In the genomic region with DNA sequence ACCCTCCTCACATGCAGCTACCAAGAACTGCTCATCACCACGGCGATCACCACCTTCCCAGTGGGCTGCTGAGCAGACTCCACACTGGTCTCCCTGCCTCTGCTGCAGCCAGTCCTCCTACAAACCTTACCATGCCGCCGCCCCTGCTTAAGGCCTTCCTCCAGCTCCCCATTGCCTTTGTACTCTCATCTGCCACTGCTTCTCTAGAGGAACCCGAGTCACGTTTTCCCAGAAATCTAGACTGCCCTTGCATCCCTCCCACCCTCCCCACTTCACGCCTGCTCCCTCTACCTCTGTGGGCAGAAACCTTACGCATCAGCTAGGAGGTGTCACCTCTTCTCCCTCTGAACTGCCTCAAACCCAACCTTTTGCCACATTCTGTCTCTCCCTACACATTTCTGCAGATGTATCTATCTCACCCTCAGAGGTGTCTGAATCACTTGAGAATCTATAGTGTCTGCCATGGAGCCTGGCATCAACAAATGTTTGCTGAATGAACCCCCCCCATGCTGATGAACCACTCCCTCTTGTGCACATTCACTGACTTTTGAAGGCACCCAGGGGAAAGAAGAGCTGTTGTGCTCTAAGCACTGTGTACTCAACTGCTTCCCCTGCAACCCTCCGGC, we compare ENCODE assay signal across 18 cellular contexts. TPM values are rescaled to one million over a fixed set of nuclear protein-coding genes. Genes with fewer than 3 reads are reported as not detected.
DNase-seq lines count a peak whose midpoint lies in the region; ATAC-seq and TF ChIP-seq lines count a peak whose summit lies in the region.
"Had no signal": no experiment of that assay in that cellular context is flagged by ENCODE, and none has a peak within 500 bp of the region (broad histone marks: within the 10 kb centered on the region; RNA-seq: fewer than 3 reads in every experiment).

No MANE protein-coding gene starts in this region.

- H3K9ac ChIP-seq in Loucy (ENCODE audit: low read depth, low read length, poor library complexity, severe bottlenecking): peak overlapping the region; percentile 61
- H3K9ac ChIP-seq: KMS-11 had no signal

- peak overlapping the region; percentile 57 for H3K4me2 ChIP-seq in Loucy (ENCODE audit: low read depth, low read length, poor library complexity, severe bottlenecking)

- intact Hi-C loops in natural killer cell (cut with micrococcal nuclease): no loop called here
- intact Hi-C loops in activated T-helper 2 cell treated with anti-CD3 and anti-CD28 coated beads, Interferon-gamma antibody, Interleukin-2, Interleukin-4, amounts not matched to agents 10 μg/mL and 5 μg/mL and 100 μg/mL, durations not matched to agents 14 hours and 24 hours and 36 hours (cut with micrococcal nuclease): loop anchor here (10.0 kb wide), 1 partner anchor 313 kb away; a partner anchor contains a TSS

- TF ChIP-seq CTCF in natural killer cell (IDR thresholded peaks at IDR 0.05): no peak
- no peak for TF ChIP-seq CTCF in Loucy (conservative IDR thresholded peaks at IDR 0.05; ENCODE audit: low read length)
- TF ChIP-seq CTCF in type B pancreatic cell (conservative IDR thresholded peaks at IDR 0.05): no peak

- no peaks in the 10 kb centered on the region for H3K9me3 ChIP-seq in Loucy (ENCODE audit: insufficient read depth, low read depth, low read length)
- H3K9me3 ChIP-seq: suprapubic skin had no signal

- no peaks in the 10 kb centered on the region for H3K27me3 ChIP-seq in Loucy (ENCODE audit: insufficient read depth, low read length, poor library complexity, severe bottlenecking)
- H3K27me3 ChIP-seq: suprapubic skin had no signal

- H3K36me3 ChIP-seq in Loucy (ENCODE audit: insufficient read depth, low read length): peaks cover 32% of the 10 kb centered on the region; the same call in 1 of the 2 replicates
- H3K36me3 ChIP-seq: suprapubic skin had no signal

- no peaks in the 10 kb centered on the region for H3K36me3 Mint-ChIP-seq in natural killer cell treated with Interleukin-12 subunit alpha and Interleukin-12 subunit beta and Interleukin-15 and Interleukin-18, amount 100 ng/mL, for 72 hours
- H3K36me3 Mint-ChIP-seq in natural killer cell: no peaks in the 10 kb centered on the region
- H3K36me3 Mint-ChIP-seq in activated T-helper 2 cell treated with anti-CD3 and anti-CD28 coated beads, Interferon-gamma antibody, Interleukin-2, Interleukin-4, amounts not matched to agents 10 μg/mL and 5 μg/mL and 100 μg/mL, durations not matched to agents 14 hours and 24 hours and 36 hours (ENCODE audit: low read depth): peaks cover 59% of the 10 kb centered on the region
- H3K36me3 Mint-ChIP-seq in type B pancreatic cell: no peaks in the 10 kb centered on the region

- peak overlapping the region in 1 of 2 donors; percentile 21 for H3K27ac Mint-ChIP-seq in natural killer cell treated with Interleukin-12 subunit alpha and Interleukin-12 subunit beta and Interleukin-15 and Interleukin-18, amount 100 ng/mL, for 72 hours
- no peak overlapping the region for H3K27ac Mint-ChIP-seq in natural killer cell
- peak overlapping the region; percentile 71 for H3K27ac Mint-ChIP-seq in activated T-helper 2 cell treated with anti-CD3 and anti-CD28 coated beads, Interferon-gamma antibody, Interleukin-2, Interleukin-4, amounts not matched to agents 10 μg/mL and 5 μg/mL and 100 μg/mL, durations not matched to agents 14 hours and 24 hours and 36 hours
- peak overlapping the region; percentile 1 for H3K27ac Mint-ChIP-seq in type B pancreatic cell

- H3K79me2 ChIP-seq in Loucy (ENCODE audit: insufficient read depth, low read length): peaks cover 57% of the 10 kb centered on the region

- peaks cover 42% of the 10 kb centered on the region for H4K20me1 ChIP-seq in Loucy (ENCODE audit: insufficient read depth, low read length, poor library complexity, severe bottlenecking)

- H3F3A ChIP-seq in Loucy (ENCODE audit: low read depth): no peaks in the 10 kb centered on the region

- ATAC-seq in natural killer cell treated with Interleukin-12 subunit alpha and Interleukin-12 subunit beta and Interleukin-15 and Interleukin-18, amount 100 ng/mL, for 72 hours: no peak
- no peak for ATAC-seq in natural killer cell
- no peak for ATAC-seq in GM21423 (IDR thresholded peaks at IDR 0.05; ENCODE audit: unreplicated experiment)

- H3K27me3 Mint-ChIP-seq in natural killer cell treated with Interleukin-12 subunit alpha and Interleukin-12 subunit beta and Interleukin-15 and Interleukin-18, amount 100 ng/mL, for 72 hours: no peaks in the 10 kb centered on the region
- no peaks in the 10 kb centered on the region for H3K27me3 Mint-ChIP-seq in natural killer cell (ENCODE audit: low read depth in 2 of 2)
- no peaks in the 10 kb centered on the region for H3K27me3 Mint-ChIP-seq in activated T-helper 2 cell treated with anti-CD3 and anti-CD28 coated beads, Interferon-gamma antibody, Interleukin-2, Interleukin-4, amounts not matched to agents 10 μg/mL and 5 μg/mL and 100 μg/mL, durations not matched to agents 14 hours and 24 hours and 36 hours (ENCODE audit: low read depth)
- no peaks in the 10 kb centered on the region for H3K27me3 Mint-ChIP-seq in type B pancreatic cell

- peak overlapping the region; percentile 53 for H3K4me3 ChIP-seq in Loucy (ENCODE audit: low read length, poor library complexity, severe bottlenecking)
- H3K4me3 ChIP-seq: suprapubic skin had no signal

- H3K4me1 Mint-ChIP-seq in natural killer cell treated with Interleukin-12 subunit alpha and Interleukin-12 subunit beta and Interleukin-15 and Interleukin-18, amount 100 ng/mL, for 72 hours (ENCODE audit: low read depth in 2 of 2): peaks cover 34 to 37% of the 10 kb centered on the region in 2 donors
- peaks cover 5 to 19% of the 10 kb centered on the region in 2 donors for H3K4me1 Mint-ChIP-seq in natural killer cell
- peaks cover 65% of the 10 kb centered on the region for H3K4me1 Mint-ChIP-seq in activated T-helper 2 cell treated with anti-CD3 and anti-CD28 coated beads, Interferon-gamma antibody, Interleukin-2, Interleukin-4, amounts not matched to agents 10 μg/mL and 5 μg/mL and 100 μg/mL, durations not matched to agents 14 hours and 24 hours and 36 hours (ENCODE audit: low read depth)
- peaks cover 31% of the 10 kb centered on the region for H3K4me1 Mint-ChIP-seq in type B pancreatic cell (ENCODE audit: unreplicated experiment)

- DNase-seq in natural killer cell treated with Interleukin-12 subunit alpha and Interleukin-12 subunit beta and Interleukin-15 and Interleukin-18, amount 100 ng/mL, for 72 hours (ENCODE audit: low spot score): no peak
- DNase-seq in natural killer cell (no peak), type B pancreatic cell (ENCODE audit: extremely low spot score, unreplicated experiment) (no peak), NCI-H2107 (lab: John Stamatoyannopoulos, UW) (no peak)
- DNase-seq in activated T-helper 2 cell treated with anti-CD3 and anti-CD28 coated beads, Interferon-gamma antibody, Interleukin-2, Interleukin-4, amounts not matched to agents 10 μg/mL and 5 μg/mL and 100 μg/mL, durations not matched to agents 14 hours and 24 hours and 36 hours (ENCODE audit: low spot score): no peak
- no peak for DNase-seq in stimulated activated CD4-positive, alpha-beta T cell treated with anti-CD3 and anti-CD28 coated beads, Interleukin-2, amount 100 ng/mL, for 48 hours
- DNase-seq: DMS79 treated with DMSO at 0.1 percent for 48 hours; mammary epithelial cell; NCI-H1417 treated with DMSO at 0.1 percent for 48 hours; NCI-H446 treated with DMSO at 0.1 percent for 48 hours; nephron progenitor cell; stimulated activated CD4-positive, alpha-beta T cell treated with anti-CD3 and anti-CD28 coated beads, Interleukin-15, amount 100 ng/mL, for 24 hours had no signal

- H2AFZ ChIP-seq in Loucy (ENCODE audit: low read length): no peak overlapping the region

- H3K9me3 Mint-ChIP-seq in natural killer cell treated with Interleukin-12 subunit alpha and Interleukin-12 subunit beta and Interleukin-15 and Interleukin-18, amount 100 ng/mL, for 72 hours: no peaks in the 10 kb centered on the region
- H3K9me3 Mint-ChIP-seq in natural killer cell: no peaks in the 10 kb centered on the region
- no peaks in the 10 kb centered on the region for H3K9me3 Mint-ChIP-seq in activated T-helper 2 cell treated with anti-CD3 and anti-CD28 coated beads, Interferon-gamma antibody, Interleukin-2, Interleukin-4, amounts not matched to agents 10 μg/mL and 5 μg/mL and 100 μg/mL, durations not matched to agents 14 hours and 24 hours and 36 hours
- H3K9me3 Mint-ChIP-seq in type B pancreatic cell: no peaks in the 10 kb centered on the region
- H3K9me3 Mint-ChIP-seq: nephron progenitor cell had no signal

- H3K9me2 ChIP-seq in Loucy (replicated peaks; ENCODE audit: low read depth, low read length): no peaks in the 10 kb centered on the region

- peak overlapping the region; percentile 58 for H3K4me3 Mint-ChIP-seq in natural killer cell treated with Interleukin-12 subunit alpha and Interleukin-12 subunit beta and Interleukin-15 and Interleukin-18, amount 100 ng/mL, for 72 hours
- H3K4me3 Mint-ChIP-seq in natural killer cell (no peak overlapping the region), type B pancreatic cell (peak overlapping the region; percentile 2)
- H3K4me3 Mint-ChIP-seq in activated T-helper 2 cell treated with anti-CD3 and anti-CD28 coated beads, Interferon-gamma antibody, Interleukin-2, Interleukin-4, amounts not matched to agents 10 μg/mL and 5 μg/mL and 100 μg/mL, durations not matched to agents 14 hours and 24 hours and 36 hours (ENCODE audit: low read depth): peak overlapping the region; percentile 22
- H3K4me3 Mint-ChIP-seq: nephron progenitor cell had no signal

- H3K4me1 ChIP-seq in Loucy (ENCODE audit: insufficient read depth, low read length, poor library complexity, severe bottlenecking): peaks cover 32% of the 10 kb centered on the region

RNA-seq across cellular contexts. Expression of a gene that starts 4.3 kb away (rescaled TPM):
- total RNA-seq in natural killer cell treated with Interleukin-12 subunit alpha and Interleukin-12 subunit beta and Interleukin-15 and Interleukin-18, amount 100 ng/mL, for 72 hours: 100 to 1,000 TPM in 1 of 2 donors, 10 to 100 TPM in 1; 45.4 to 123 TPM
- total RNA-seq in natural killer cell (1 to 10 TPM; 4.6 to 5.6 (median 4.7) TPM), type B pancreatic cell (ENCODE audit: low replicate concordance) (20.7 and 32.8 TPM in 2 replicates)
- total RNA-seq in activated T-helper 2 cell treated with anti-CD3 and anti-CD28 coated beads, Interferon-gamma antibody, Interleukin-2, Interleukin-4, amounts not matched to agents 10 μg/mL and 5 μg/mL and 100 μg/mL, durations not matched to agents 14 hours and 24 hours and 36 hours: 63.8 and 64.2 TPM in 2 replicates

RNA-seq across cellular contexts. Expression of a gene that starts 7.6 kb away (rescaled TPM):
- total RNA-seq in natural killer cell treated with Interleukin-12 subunit alpha and Interleukin-12 subunit beta and Interleukin-15 and Interleukin-18, amount 100 ng/mL, for 72 hours: 10 to 100 TPM; 16.9 to 29.5 TPM
- total RNA-seq in natural killer cell: 10 to 100 TPM in 2 of 3 donors, 1 to 10 TPM in 1; 9.7 to 18.1 (median 13.4) TPM
- total RNA-seq in activated T-helper 2 cell treated with anti-CD3 and anti-CD28 coated beads, Interferon-gamma antibody, Interleukin-2, Interleukin-4, amounts not matched to agents 10 μg/mL and 5 μg/mL and 100 μg/mL, durations not matched to agents 14 hours and 24 hours and 36 hours: 27.0 and 30.1 TPM in 2 replicates
- 67.4 and 68.2 TPM in 2 replicates for total RNA-seq in type B pancreatic cell (ENCODE audit: low replicate concordance)

RNA-seq across cellular contexts. Expression of a gene that starts 15.1 kb away (rescaled TPM):
- total RNA-seq in natural killer cell treated with Interleukin-12 subunit alpha and Interleukin-12 subunit beta and Interleukin-15 and Interleukin-18, amount 100 ng/mL, for 72 hours: 1 to 10 TPM; 1.7 to 4.3 TPM
- total RNA-seq in natural killer cell (1 to 10 TPM in 2 of 3 donors, under 1 TPM in 1; 0.80 to 2.2 (median 1.1) TPM), type B pancreatic cell (ENCODE audit: low replicate concordance) (1.7 and 2.6 TPM in 2 replicates)
- total RNA-seq in activated T-helper 2 cell treated with anti-CD3 and anti-CD28 coated beads, Interferon-gamma antibody, Interleukin-2, Interleukin-4, amounts not matched to agents 10 μg/mL and 5 μg/mL and 100 μg/mL, durations not matched to agents 14 hours and 24 hours and 36 hours: 2.6 and 3.3 TPM in 2 replicates

RNA-seq across cellular contexts. Expression of a gene that starts 19.7 kb away (rescaled TPM):
- under 1 TPM; 0.12 to 0.81 TPM for total RNA-seq in natural killer cell treated with Interleukin-12 subunit alpha and Interleukin-12 subunit beta and Interleukin-15 and Interleukin-18, amount 100 ng/mL, for 72 hours
- total RNA-seq in natural killer cell: under 1 TPM; 0.25 to 0.41 (median 0.33) TPM
- 0.27 and 0.28 TPM in 2 replicates for total RNA-seq in activated T-helper 2 cell treated with anti-CD3 and anti-CD28 coated beads, Interferon-gamma antibody, Interleukin-2, Interleukin-4, amounts not matched to agents 10 μg/mL and 5 μg/mL and 100 μg/mL, durations not matched to agents 14 hours and 24 hours and 36 hours
- total RNA-seq in type B pancreatic cell (ENCODE audit: low replicate concordance): 0.29 and 0.82 TPM in 2 replicates
- total RNA-seq: endothelial cell of umbilical vein, renal cortical epithelial cell, suprapubic skin had no signal

RNA-seq across cellular contexts. Expression of a gene that starts 38.3 kb away (rescaled TPM):
- total RNA-seq in natural killer cell treated with Interleukin-12 subunit alpha and Interleukin-12 subunit beta and Interleukin-15 and Interleukin-18, amount 100 ng/mL, for 72 hours: 1 to 10 TPM; 6.9 to 9.3 TPM
- total RNA-seq in natural killer cell (1 to 10 TPM; 4.7 to 6.6 (median 6.2) TPM), type B pancreatic cell (ENCODE audit: low replicate concordance) (10.3 and 12.2 TPM in 2 replicates)
- 7.4 TPM in 2 replicates for total RNA-seq in activated T-helper 2 cell treated with anti-CD3 and anti-CD28 coated beads, Interferon-gamma antibody, Interleukin-2, Interleukin-4, amounts not matched to agents 10 μg/mL and 5 μg/mL and 100 μg/mL, durations not matched to agents 14 hours and 24 hours and 36 hours

Comparison
In these comparisons a context has a peak if more than half of its experiments do, and no peak if none do; other contexts are left out.
1. H3K27ac Mint-ChIP-seq: peak in activated T-helper 2 cell treated with anti-CD3 and anti-CD28 coated beads, Interferon-gamma antibody, Interleukin-2, Interleukin-4, amounts not matched to agents 10 μg/mL and 5 μg/mL and 100 μg/mL, durations not matched to agents 14 hours and 24 hours and 36 hours (single experiment) and type B pancreatic cell (single experiment); none in natural killer cell (0 of 2).